3 cellular contexts compared by ENCODE assay signal in genomic region chr11:119191265-119191664, GRCh38. TPM values are rescaled to one million over a fixed set of nuclear protein-coding genes. Genes with fewer than 3 reads are reported as not detected.
"Had no signal": no experiment of that assay in that cellular context is flagged by ENCODE, and none has a peak within 500 bp of the region (broad histone marks: within the 10 kb centered on the region; RNA-seq: fewer than 3 reads in every experiment).

No MANE protein-coding gene starts in this region.

RNA-seq across cellular contexts. Expression of gene NHERF4, which starts 6.0 kb away (rescaled TPM):
- total RNA-seq: NCI-H460, Right ventricle myocardium superior, SJSA1 had no signal

RNA-seq across cellular contexts. Expression of gene ABCG4, which starts 42.4 kb away (rescaled TPM):
- total RNA-seq: NCI-H460 had no signal
